In the genomic region with DNA sequence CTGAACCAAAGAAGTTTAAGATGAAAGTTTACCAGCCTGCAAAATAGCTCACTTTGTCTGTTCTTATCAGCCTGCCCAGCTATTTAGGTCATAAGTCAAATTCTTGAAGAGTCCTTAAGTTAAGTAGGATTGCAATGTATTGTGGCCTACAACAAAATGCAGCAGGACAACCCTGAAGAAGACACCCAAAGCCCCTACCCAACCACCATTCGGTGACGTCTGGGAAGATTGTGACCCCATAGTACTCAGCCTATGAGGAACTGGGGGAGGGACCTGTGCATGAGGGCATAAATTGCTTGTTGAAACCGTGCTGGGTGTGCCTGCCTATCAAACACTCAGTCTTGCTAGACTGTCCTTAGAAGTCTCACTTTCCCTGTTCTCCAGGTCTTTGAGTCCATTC, we compare ENCODE assay signal across 22 cellular contexts.
"Had no signal": no experiment of that assay in that cellular context is flagged by ENCODE, and none has a peak within 500 bp of the region (broad histone marks: within the 10 kb centered on the region; RNA-seq: fewer than 3 reads in every experiment).

No MANE protein-coding gene starts in this region.

- H3K36me3 ChIP-seq: colonic mucosa, gastrocnemius medialis, heart right ventricle, left ventricle myocardium inferior, lower lobe of right lung, ovary, suprapubic skin, thyroid gland, upper lobe of right lung, vagina had no signal

- H3K27ac ChIP-seq: colonic mucosa, gastrocnemius medialis, heart right ventricle, left ventricle myocardium inferior, lower lobe of right lung, ovary, suprapubic skin, upper lobe of right lung, vagina had no signal

- H3K36me3 Mint-ChIP-seq: memory B cell, mesothelial cell of epicardium, natural killer cell had no signal

- H3K27me3 ChIP-seq: colonic mucosa, gastrocnemius medialis, heart right ventricle, ovary, suprapubic skin, thyroid gland, upper lobe of right lung, vagina had no signal

- ATAC-seq: esophagus mucosa, gastrocnemius medialis, heart right ventricle, lower lobe of right lung, natural killer cell, right cardiac atrium, upper lobe of right lung had no signal

- DNase-seq: colonic mucosa; dermis blood vessel endothelial cell; effector CD4-positive, alpha-beta T cell; gastrocnemius medialis; heart right ventricle; left ventricle myocardium inferior; lower lobe of right lung; natural killer cell; nucleus accumbens; ovary; right cardiac atrium; small intestine; stimulated activated CD4-positive, alpha-beta T cell treated with anti-CD3 and anti-CD28 coated beads, Interleukin-12 subunit alpha, Interleukin-12 subunit beta, amount 100 ng/mL, for 4 hours; stimulated activated naive CD4-positive, alpha-beta T cell treated with Interleukin-2 at 50 U/mL for 16 hours; thyroid gland; upper lobe of right lung had no signal

- H3K27me3 Mint-ChIP-seq: memory B cell had no signal

- H3K27ac Mint-ChIP-seq: memory B cell, mesothelial cell of epicardium, natural killer cell had no signal

- H3K4me1 ChIP-seq: colonic mucosa, upper lobe of right lung had no signal

- H3K9me3 Mint-ChIP-seq: memory B cell, natural killer cell, neural crest cell had no signal

- H3K9me3 ChIP-seq: colonic mucosa, gastrocnemius medialis, left ventricle myocardium inferior, lower lobe of right lung, ovary, suprapubic skin, thyroid gland, upper lobe of right lung, vagina had no signal

- H3K4me3 ChIP-seq: colonic mucosa, gastrocnemius medialis, heart right ventricle, left ventricle myocardium inferior, lower lobe of right lung, ovary, suprapubic skin, thyroid gland, upper lobe of right lung, vagina had no signal

- H3K4me3 Mint-ChIP-seq: memory B cell, mesothelial cell of epicardium, natural killer cell, neural crest cell had no signal
